21 cellular contexts compared by ENCODE assay signal in the genomic region with DNA sequence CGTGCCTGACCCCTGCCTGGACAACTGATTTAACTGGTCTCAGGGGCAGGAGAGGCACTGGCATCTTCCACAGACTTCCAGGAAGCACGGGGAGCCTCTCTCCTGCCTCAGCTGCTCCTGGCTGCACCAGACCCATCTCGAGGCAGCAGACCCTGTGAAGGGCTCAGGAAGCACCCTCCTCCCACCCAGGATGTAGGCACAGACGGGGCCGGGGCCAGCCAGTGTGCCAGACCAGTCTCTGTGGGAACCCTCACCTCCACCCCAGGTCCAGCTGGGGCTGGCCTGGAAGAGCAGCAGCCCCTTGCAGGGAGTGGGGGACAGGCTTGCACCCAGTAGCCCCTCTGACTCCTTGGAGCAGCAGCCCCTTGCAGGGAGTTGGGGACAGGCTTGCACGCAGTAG. TPM values are rescaled to one million over a fixed set of nuclear protein-coding genes. Genes with fewer than 3 reads are reported as not detected.
A peak's percentile ranks its signal among the peaks of the same experiment; 100 is the strongest.
DNase-seq lines count a peak whose midpoint lies in the region; ATAC-seq and TF ChIP-seq lines count a peak whose summit lies in the region.
"Had no signal": no experiment of that assay in that cellular context is flagged by ENCODE, and none has a peak within 500 bp of the region (broad histone marks: within the 10 kb centered on the region; RNA-seq: fewer than 3 reads in every experiment).

No MANE protein-coding gene starts in this region.

- intact Hi-C loops in right cardiac atrium (cut with DNase I) = no loop called here
- intact Hi-C loops in sigmoid colon (cut with DNase I) = no loop called here

- H3K36me3 ChIP-seq in WERI-Rb-1 (no peaks in the 10 kb centered on the region), sigmoid colon (no peaks in the 10 kb centered on the region)
- H3K36me3 ChIP-seq: vagina had no signal

- H3K9me3 ChIP-seq in WERI-Rb-1 (ENCODE audit: severe bottlenecking) (no peaks in the 10 kb centered on the region), right cardiac atrium (ENCODE audit: control insufficient read depth, low read length) (no peaks in the 10 kb centered on the region), sigmoid colon (no peaks in the 10 kb centered on the region)
- H3K9me3 ChIP-seq: vagina had no signal

- H3K36me3 Mint-ChIP-seq in nephron progenitor cell (ENCODE audit: low read depth) = no peaks in the 10 kb centered on the region

- no peaks in the 10 kb centered on the region for H3K9me3 Mint-ChIP-seq in nephron progenitor cell
- H3K9me3 Mint-ChIP-seq: neural crest cell had no signal

- no peak for TF ChIP-seq POLR2A in sigmoid colon (IDR thresholded peaks at IDR 0.05)

- H3K4me3 ChIP-seq in WERI-Rb-1 (ENCODE audit: low read depth, low read length) (no peak overlapping the region), right cardiac atrium (ENCODE audit: low read length) (no peak overlapping the region), sigmoid colon (no peak overlapping the region)
- H3K4me3 ChIP-seq: vagina had no signal

- no peak for TF ChIP-seq CTCF in WERI-Rb-1 (IDR thresholded peaks at IDR 0.05; ENCODE audit: low read depth, low read length)
- TF ChIP-seq CTCF in sigmoid colon (IDR thresholded peaks at IDR 0.05) = no peak
- TF ChIP-seq CTCF in nephron progenitor cell (IDR thresholded peaks at IDR 0.05) = no peak

- DNase-seq in activated effector memory CD4-positive, alpha-beta T cell treated with anti-CD3 and anti-CD28 coated beads, Interleukin-2, amount 50 U/mL, for 16 hours = peak; percentile 57
- DNase-seq in activated effector memory CD4-positive, alpha-beta T cell treated with Interleukin-2 at 50 U/mL for 16 hours = no peak
- DNase-seq in WERI-Rb-1 (peak; percentile 5), right cardiac atrium (peak in 2 of 3 donors; percentile 6 to 22), sigmoid colon (peak; percentile 56), T-helper 9 cell (no peak), nephron progenitor cell (no peak)
- DNase-seq: activated CD4-positive, alpha-beta T cell treated with anti-CD3 and anti-CD28 coated beads for 1 hour; activated gamma-delta T cell; amniotic stem cell; erythroblast; foreskin melanocyte; NCI-H1417 treated with DMSO at 0.1 percent for 48 hours; NCI-H524 treated with DMSO at 0.1 percent for 48 hours; RPMI8226 had no signal

- H3K4me1 ChIP-seq in right cardiac atrium (ENCODE audit: control insufficient read depth, insufficient read depth, low read length) = no peaks in the 10 kb centered on the region
- peaks cover 0 to 10% (median 6%) of the 10 kb centered on the region in 4 donors for H3K4me1 ChIP-seq in sigmoid colon
- H3K4me1 ChIP-seq: vagina had no signal

- H3K27ac Mint-ChIP-seq in nephron progenitor cell = no peak overlapping the region

- no peaks in the 10 kb centered on the region for H3K27me3 ChIP-seq in WERI-Rb-1 (ENCODE audit: insufficient read depth, low read depth, severe bottlenecking)
- H3K27me3 ChIP-seq in right cardiac atrium (ENCODE audit: control insufficient read depth, insufficient read depth) = no peaks in the 10 kb centered on the region
- no peaks in the 10 kb centered on the region for H3K27me3 ChIP-seq in sigmoid colon
- H3K27me3 ChIP-seq: vagina had no signal

- 51% methylated on average over 6 of the region's 6 CpGs for WGBS in right cardiac atrium
- 60 to 61% methylated on average over 6 of the region's 6 CpGs for WGBS in sigmoid colon, 2 donors

- H3K4me1 Mint-ChIP-seq in nephron progenitor cell = peaks cover 10% of the 10 kb centered on the region
- H3K4me1 Mint-ChIP-seq: neural crest cell had no signal

- H3K27ac ChIP-seq in WERI-Rb-1 (no peak overlapping the region), right cardiac atrium (ENCODE audit: low read length) (no peak overlapping the region), sigmoid colon (no peak overlapping the region)
- H3K27ac ChIP-seq: C4-2B, vagina had no signal

- no peak for ATAC-seq in right cardiac atrium
- no peak for ATAC-seq in GM18861 (IDR thresholded peaks at IDR 0.05; ENCODE audit: unreplicated experiment)
- ATAC-seq: left colon had no signal

- peaks cover 3% of the 10 kb centered on the region for H3K27me3 Mint-ChIP-seq in nephron progenitor cell (ENCODE audit: low read depth, poor library complexity)

- no peak for TF ChIP-seq EP300 in sigmoid colon (IDR thresholded peaks at IDR 0.05)

- H3K4me3 Mint-ChIP-seq in nephron progenitor cell = no peak overlapping the region
- H3K4me3 Mint-ChIP-seq: neural crest cell had no signal

RNA-seq across cellular contexts. Expression of a gene that starts 56.3 kb away (rescaled TPM):
- 1 to 10 TPM; 2.0 to 3.4 (median 3.0) TPM for total RNA-seq in right cardiac atrium
- 1.6 TPM for polyA plus RNA-seq in right cardiac atrium
- 1 to 10 TPM in 1 of 4 donors, under 1 TPM in 3; 0.27 to 2.5 (median 0.34) TPM for total RNA-seq in sigmoid colon
- 1 to 10 TPM in 1 of 3 donors, under 1 TPM in 2; 0.46 to 1.6 (median 0.60) TPM for polyA plus RNA-seq in sigmoid colon
- total RNA-seq: M059J had no signal

Comparison
In these comparisons a context has a peak if more than half of its experiments do, and no peak if none do; other contexts are left out.
1. DNase-seq: peak in activated effector memory CD4-positive, alpha-beta T cell treated with anti-CD3 and anti-CD28 coated beads, Interleukin-2, amount 50 U/mL, for 16 hours (single experiment), WERI-Rb-1 (single experiment), right cardiac atrium (2 of 3) and sigmoid colon (single experiment); none in activated effector memory CD4-positive, alpha-beta T cell treated with Interleukin-2 at 50 U/mL for 16 hours (single experiment), T-helper 9 cell (single experiment) and nephron progenitor cell (single experiment).